Comparison of ENCODE assay signal across 8 cellular contexts in the genomic region with DNA sequence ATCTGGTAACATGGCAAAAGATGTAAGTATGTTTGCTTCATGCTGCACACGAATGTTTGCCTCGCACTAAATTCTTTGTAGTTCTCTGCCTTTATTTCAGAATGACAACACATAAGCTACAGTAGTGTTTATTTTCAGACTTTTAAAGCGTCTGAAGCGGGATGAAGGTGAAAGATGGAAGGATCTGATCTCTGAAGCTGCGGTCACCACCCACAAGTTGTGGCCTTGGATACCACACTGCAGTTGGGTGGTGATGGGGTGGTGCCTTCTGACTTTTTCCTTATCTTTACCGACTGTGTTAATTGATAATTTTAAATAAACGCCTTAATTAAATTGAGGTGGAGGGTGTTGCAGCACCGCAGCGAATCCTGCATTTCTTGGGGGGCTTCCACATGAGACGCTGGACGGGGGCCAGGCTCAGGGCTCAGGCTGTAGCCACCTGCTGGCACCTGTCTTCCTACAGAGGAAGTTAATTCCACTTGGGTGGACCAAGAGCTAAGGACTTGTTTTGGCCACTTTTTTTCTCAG. TPM values are rescaled to one million over a fixed set of nuclear protein-coding genes. Genes with fewer than 3 reads are reported as not detected.
DNase-seq lines count a peak whose midpoint lies in the region; ATAC-seq, FAIRE-seq and TF ChIP-seq lines count a peak whose summit lies in the region.

No MANE protein-coding gene starts in this region.

- TF ChIP-seq EP300 in GM12878 (IDR thresholded peaks at IDR 0.05; ENCODE audit: borderline replicate concordance in 1 of 2, control insufficient read depth in 1 of 2, low read depth in 2 of 2, low read length in 2 of 2) = no peak

- 0 out of 2 replicates have a peak, but pooled peaks cover 4% of the 10 kb centered on the region for H4K20me1 ChIP-seq in GM12878 (ENCODE audit: control insufficient read depth, insufficient read depth)

- H3K4me1 ChIP-seq in HUES6 (ENCODE audit: control insufficient read depth, insufficient read depth, low read length) (no peaks in the 10 kb centered on the region), GM12878 (ENCODE audit: control insufficient read depth, insufficient read depth, low read length) (peaks cover 9% of the 10 kb centered on the region), mesodermal cell (ENCODE audit: control insufficient read depth, insufficient read depth, low read length, poor library complexity, severe bottlenecking) (peaks cover 9% of the 10 kb centered on the region)

- no peak overlapping the region for H3K27ac ChIP-seq in AG04450 (ENCODE audit: low read depth, low read length)
- no peak overlapping the region for H3K27ac ChIP-seq in HUES6 (ENCODE audit: low read depth, low read length)
- peak overlapping the region; percentile 71 for H3K27ac ChIP-seq in GM12878 (ENCODE audit: control insufficient read depth, insufficient read depth)
- no peak overlapping the region for H3K27ac ChIP-seq in mesodermal cell (ENCODE audit: low read depth, low read length, severe bottlenecking)

- H3K79me2 ChIP-seq in GM12878 (ENCODE audit: control insufficient read depth, insufficient read depth, low read length) = peaks cover 44% of the 10 kb centered on the region

- peak overlapping the region; percentile 85 for H3K4me2 ChIP-seq in GM12878 (ENCODE audit: control insufficient read depth, insufficient read depth)

- FAIRE-seq in GM12878 (lab: Jason Lieb, UNC) = no peak

- TF ChIP-seq POLR2A in GM12878 (IDR thresholded peaks at IDR 0.05; ENCODE audit: low read depth, low read length) = no peak

- H3K36me3 ChIP-seq in HUES6 (ENCODE audit: control insufficient read depth, insufficient read depth, low read length) (peaks cover 42% of the 10 kb centered on the region), GM12878 (ENCODE audit: control insufficient read depth in 2 of 2, insufficient read depth in 2 of 2, low read length in 1 of 2) (peaks cover 1 to 7% of the 10 kb centered on the region in 2 experiments; a peak in 3 of 4 replicates), mesodermal cell (ENCODE audit: control insufficient read depth, insufficient read depth, low read length) (peaks cover 44% of the 10 kb centered on the region)

- in situ Hi-C loops in GM12878 (cut with MboI) = no loop called here

- no peak for TF ChIP-seq RAD21 in GM12878 (IDR thresholded peaks at IDR 0.05; ENCODE audit: insufficient read depth, low read depth, low read length)

- DNase-seq in AG04450 (ENCODE audit: low read depth, low spot score) (no peak), GM12878 (ENCODE audit: low read depth, low spot score) (no peak), NCI-H1417 treated with DMSO at 0.1 percent for 48 hours (lab: John Stamatoyannopoulos, UW) (no peak), kidney glomerular epithelial cell (lab: John Stamatoyannopoulos, UW) (no peak), AG20443 (ENCODE audit: low spot score) (no peak)
- DNase-seq in effector CD4-positive, alpha-beta T cell = no peak

- whole genome bisulfite sequencing in GM12878 (ENCODE audit: insufficient coverage, insufficient replicate concordance, low lambda C conversion rate, missing lambda C conversion rate) = 29% methylated on average over 11 of the region's 11 CpGs
- WGBS in mesodermal cell (ENCODE audit: insufficient coverage in 2 of 2), 2 experiments = 85 to 93% methylated on average over 7 of the region's 11 CpGs

- SMC1A ChIA-PET in GM12878 (lab: Charles Lee; ENCODE audit: uncharacterized antibody, unreplicated experiment) = no interaction called here

- RAD21 ChIA-PET in GM12878 (lab: Charles Lee; ENCODE audit: unreplicated experiment) = no interaction called here

- H3K9ac ChIP-seq in HUES6 (ENCODE audit: low read length) = peak overlapping the region; percentile 18
- peak overlapping the region; percentile 78 for H3K9ac ChIP-seq in GM12878 (ENCODE audit: control insufficient read depth, insufficient read depth, low read length)

- CTCF ChIA-PET in AG04450 (lab: Charles Lee) = no interaction called here
- CTCF ChIA-PET in GM12878 (lab: Yijun Ruan, JAX) = no interaction called here

- POLR2A ChIA-PET in AG04450 (lab: Yijun Ruan, JAX) (no interaction called here), GM12878 (lab: Charles Lee) (no interaction called here)

- H2AFZ ChIP-seq in GM12878 (ENCODE audit: control insufficient read depth, low read depth, low read length) = no peak overlapping the region

- TSS peak; percentile 83 for BruUV-seq in GM12878 (replicated peaks; lab: Mats Ljungman, UMichigan)

- H3K4me3 ChIP-seq in AG04450 (ENCODE audit: low read depth, low read length) (peak overlapping the region; percentile 64), HUES6 (ENCODE audit: low read depth, low read length) (peak overlapping the region; percentile 51), GM12878 (peak overlapping the region; percentile 85), mesodermal cell (ENCODE audit: extremely low read depth, insufficient read depth, low read length, poor library complexity, severe bottlenecking) (peak overlapping the region; percentile 59)

- H3K27me3 ChIP-seq in AG04450 (ENCODE audit: control insufficient read depth, insufficient read depth, low read length) (no peaks in the 10 kb centered on the region), HUES6 (ENCODE audit: control insufficient read depth, insufficient read depth, low read length) (no peaks in the 10 kb centered on the region), GM12878 (replicated peaks in 1 of 2; ENCODE audit: control insufficient read depth in 2 of 2, insufficient read depth in 2 of 2, low read length in 1 of 2) (no peaks in the 10 kb centered on the region)

- H3K9me3 ChIP-seq in AG04450 (ENCODE audit: control insufficient read depth, insufficient read depth, low read length) (no peaks in the 10 kb centered on the region; the same call in 1 of the 2 replicates), HUES6 (ENCODE audit: control insufficient read depth, insufficient read depth, low read depth, low read length) (no peaks in the 10 kb centered on the region), GM12878 (replicated peaks; ENCODE audit: control insufficient read depth, insufficient read depth, low read length) (no peaks in the 10 kb centered on the region), mesodermal cell (ENCODE audit: control insufficient read depth, low read length) (no peaks in the 10 kb centered on the region)

- ATAC-seq in GM12878 = peak; percentile 8; the same call in 1 of the 3 replicates

- intact Hi-C loops in GM12878 (cut with micrococcal nuclease; ENCODE audit: unreplicated experiment) = loop anchor here (5.0 to 10.0 kb wide), 2 partner anchors 94 to 291 kb away; partner anchors contain the start of genes DCUN1D2 and LAMP1

- TF ChIP-seq CTCF in AG04450 (IDR thresholded peaks at IDR 0.05; ENCODE audit: low read depth, low read length) = no peak
- no peak for TF ChIP-seq CTCF in GM12878 (IDR thresholded peaks at IDR 0.05 in 2 of 3, conservative IDR thresholded peaks at IDR 0.05 in 1 of 3; ENCODE audit: control insufficient read depth in 2 of 3, extremely low read depth in 1 of 3, insufficient read depth in 1 of 3, low read depth in 3 of 3, low read length in 3 of 3)

TF ChIP-seq in GM12878, 131 proteins besides CTCF, POLR2A, EP300 and RAD21:
- peak; percentile 52 for TF ChIP-seq RUNX3 (IDR thresholded peaks at IDR 0.05; ENCODE audit: low read length)
- TF ChIP-seq CBX5 (IDR thresholded peaks at IDR 0.05; ENCODE audit: low read depth) = no peak
- TF ChIP-seq ATF7 (IDR thresholded peaks at IDR 0.05; ENCODE audit: low read depth) = no peak
- no peak for TF ChIP-seq USF2 (IDR thresholded peaks at IDR 0.05; ENCODE audit: borderline replicate concordance, low read depth, low read length)
TF ChIP-seq in GM12878: peak in this region for 1.

RNA-seq across cellular contexts. Expression of gene TFDP1, which starts 1.3 kb away (rescaled TPM):
- polyA plus RNA-seq in AG04450 (2011; rRNA removed) = 67.8 and 79.7 TPM in 2 replicates
- polyA minus RNA-seq in AG04450 (2011; rRNA and poly(A)+ RNA removed) = 55.5 and 59.6 TPM in 2 replicates
- total RNA-seq in GM12878 (2013; cell fraction: nucleolus; rRNA removed) = 42.4 and 43.0 TPM in 2 replicates
- 97.9 and 115 TPM in 2 replicates for total RNA-seq in GM12878 (2014; rRNA removed)
- 95.4 and 98.3 TPM in 2 replicates for total RNA-seq in GM12878 (2014; rRNA removed; fragmentation: Illumina TruSeq; extraction: Trizol)
- 182 and 186 TPM in 2 replicates for total RNA-seq in GM12878 (2021)
- 58.4 TPM for polyA plus RNA-seq in GM12878 (2011; ENCODE audit: low read depth)
- polyA plus RNA-seq in GM12878 (2011; rRNA removed) = 139 and 163 TPM in 2 replicates
- polyA plus RNA-seq in GM12878 (2011; cell fraction: cytosol; rRNA removed) = 106 and 121 TPM in 2 replicates
- polyA plus RNA-seq in GM12878 (2011; cell fraction: nucleus; rRNA removed) = 99.3 and 112 TPM in 2 replicates
- 81.8 and 94.0 TPM in 2 replicates for polyA plus RNA-seq in GM12878 (2012)
- 182 and 225 TPM in 2 replicates for polyA plus RNA-seq in GM12878 (2014; fragmentation: Illumina TruSeq; extraction: Trizol)
- 10 to 100 TPM; 64.0 to 95.8 TPM for polyA plus RNA-seq in GM12878 (2014; fragmentation: Nextera tagmentation; extraction: Ambion mirVana)
- polyA plus RNA-seq in GM12878 (2014; rRNA removed) = 163 and 164 TPM in 2 replicates
- 100 to 1,000 TPM in 1 of 2 experiments, 10 to 100 TPM in 1; 37.7 to 254 TPM for polyA plus RNA-seq in GM12878 (2016; fragmentation: Nextera tagmentation; extraction: Ambion mirVana)
- polyA minus RNA-seq in GM12878 (2011; rRNA and poly(A)+ RNA removed) = 81.7 and 94.1 TPM in 2 replicates
- 47.7 and 58.7 TPM in 2 replicates for polyA minus RNA-seq in GM12878 (2011; cell fraction: cytosol; rRNA and poly(A)+ RNA removed)
- polyA minus RNA-seq in GM12878 (2011; cell fraction: nucleus; rRNA and poly(A)+ RNA removed) = 15.1 and 26.8 TPM in 2 replicates
- polyA plus RNA-seq in mesodermal cell (2013, experiment 1 of 2) = 55.1 TPM
- polyA plus RNA-seq in mesodermal cell (2013, experiment 2 of 2) = 52.5 TPM
